22 cellular contexts compared by ENCODE assay signal in genomic region chr20:48080583-48080982, GRCh38.
DNase-seq lines count a peak whose midpoint lies in the region; ATAC-seq, FAIRE-seq and TF ChIP-seq lines count a peak whose summit lies in the region.
"Had no signal": no experiment of that assay in that cellular context is flagged by ENCODE, and none has a peak within 500 bp of the region (broad histone marks: within the 10 kb centered on the region; RNA-seq: fewer than 3 reads in every experiment).

No MANE protein-coding gene starts in this region.

- ATAC-seq in omental fat pad (ENCODE audit: low FRiP score) (peak; percentile 54), HG02840 (IDR thresholded peaks at IDR 0.05; ENCODE audit: low FRiP score, unreplicated experiment) (no peak), GM21381 (IDR thresholded peaks at IDR 0.05; ENCODE audit: unreplicated experiment) (no peak)
- ATAC-seq: A549, GM23338, HCT116 had no signal

- FAIRE-seq in G401.6 (lab: Jason Lieb, UNC), result peak; percentile 97
- FAIRE-seq: A549, GM12892, GM19239 had no signal

- in situ Hi-C loops in GM13977 (cut with MboI; ENCODE audit: low pct_unique_long_range_greater_than_20kb, low sequenced_read_pairs, unreplicated experiment), result no loop called here

- H3K4me3 ChIP-seq in epithelial cell of proximal tubule (ENCODE audit: low read depth, low read length), result no peak overlapping the region
- H3K4me3 ChIP-seq: A549, GM23338 had no signal

- TF ChIP-seq CTCF in epithelial cell of proximal tubule (conservative IDR thresholded peaks at IDR 0.05; ENCODE audit: low read depth, low read length), result no peak
- TF ChIP-seq CTCF in omental fat pad (IDR thresholded peaks at IDR 0.05), result no peak
- no peak for TF ChIP-seq CTCF in GM13977 (IDR thresholded peaks at IDR 0.05; ENCODE audit: extremely low read depth, insufficient read depth, missing control alignments)

- DNase-seq in NCI-H82 treated with DMSO at 0.1 percent for 48 hours (lab: John Stamatoyannopoulos, UW; ENCODE audit: unreplicated experiment) (peak; percentile 23), epithelial cell of proximal tubule (ENCODE audit: low read depth) (peak; percentile 20), omental fat pad (ENCODE audit: low spot score) (no peak), AG08396 (ENCODE audit: low spot score) (no peak), GM13977 (ENCODE audit: low spot score) (no peak)
- DNase-seq: 8988T; ACHN; C1 segment of cervical spinal cord; Calu3; CD4-positive, alpha-beta memory T cell; COR-L47; DMS53; DMS79 treated with DMSO at 0.1 percent for 48 hours; H9 had no signal

Comparison
In these comparisons a context has a peak if more than half of its experiments do, and no peak if none do; other contexts are left out.
1. DNase-seq: peak in NCI-H82 treated with DMSO at 0.1 percent for 48 hours (single experiment) and epithelial cell of proximal tubule (single experiment); none in omental fat pad (single experiment), AG08396 (single experiment) and GM13977 (single experiment).